ENCODE assay signal across 9 cellular contexts in the genomic region with DNA sequence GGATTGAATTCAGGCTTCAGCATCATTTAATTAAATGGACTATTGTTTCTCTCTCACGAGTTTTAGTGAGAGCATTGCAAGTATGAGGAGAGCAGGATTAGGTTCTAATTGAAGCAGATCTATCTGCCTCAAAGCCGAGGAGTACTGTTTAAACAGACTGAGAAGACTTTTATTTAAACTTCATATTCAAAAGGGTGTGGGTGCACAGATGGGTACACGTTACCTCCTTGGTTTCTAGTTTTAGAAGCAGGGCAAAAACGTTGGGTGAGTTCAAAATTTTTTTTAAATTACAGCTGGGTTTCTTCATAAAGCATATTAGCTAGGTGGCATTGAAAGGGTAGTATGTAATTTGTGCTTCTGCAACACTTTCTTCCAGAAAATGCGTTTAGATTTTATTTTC. TPM values are rescaled to one million over a fixed set of nuclear protein-coding genes. Genes with fewer than 3 reads are reported as not detected.
"Had no signal": no experiment of that assay in that cellular context is flagged by ENCODE, and none has a peak within 500 bp of the region (broad histone marks: within the 10 kb centered on the region; RNA-seq: fewer than 3 reads in every experiment).

No MANE protein-coding gene starts in this region.

- H2AFZ ChIP-seq: GM23248 had no signal

- H3K4me3 ChIP-seq: GM23248, HAP-1 had no signal

- H3K9me3 Mint-ChIP-seq: HFFc6 had no signal

- H3K36me3 ChIP-seq: HAP-1 had no signal

- ATAC-seq: HCT116 had no signal

- DNase-seq: GM23248, GOT3, H7, H9, HCEC 1CT, HFFc6 had no signal

- H3K4me3 Mint-ChIP-seq: H9, HFFc6 had no signal

- H3K27ac ChIP-seq: GM23248 had no signal

- H3K27ac Mint-ChIP-seq: H9, HFFc6 had no signal

- H3K4me1 ChIP-seq: HAP-1 had no signal

RNA-seq across cellular contexts. Expression of a gene that starts 26.5 kb away (rescaled TPM):
- total RNA-seq: GM23248, H4, H9, HFFc6 had no signal
- polyA plus RNA-seq: GM23248 had no signal
